In the genomic region with DNA sequence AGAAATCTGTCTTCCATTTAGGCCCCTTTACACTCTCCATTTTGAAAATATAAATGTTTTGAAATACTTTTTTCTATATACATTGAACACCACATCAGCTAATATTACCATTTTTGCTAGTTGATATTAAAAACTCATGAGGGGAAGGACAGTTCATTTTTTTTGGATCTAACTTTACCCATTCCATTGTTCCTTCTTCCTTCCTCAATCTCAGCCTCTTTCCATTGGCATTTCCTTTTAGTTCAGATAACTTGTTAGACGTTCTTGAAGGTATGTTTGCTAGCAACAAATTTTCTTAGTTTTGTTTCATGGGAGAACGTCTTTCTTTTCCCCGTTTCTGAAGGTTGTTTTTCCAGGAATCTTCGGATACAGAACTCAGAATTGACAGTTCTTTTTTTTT, we compare ENCODE assay signal across 4 cellular contexts.
"Had no signal": no experiment of that assay in that cellular context is flagged by ENCODE, and none has a peak within 500 bp of the region (broad histone marks: within the 10 kb centered on the region; RNA-seq: fewer than 3 reads in every experiment).

No MANE protein-coding gene starts in this region.

- H3K4me3 ChIP-seq: GM23338 had no signal

- H2AFZ ChIP-seq: GM23338 had no signal

- H3K27ac ChIP-seq: HL-60 had no signal

- DNase-seq: H9, HCEC 1CT had no signal
